15 cellular contexts compared by ENCODE assay signal in genomic region chr21:20617130-20617529, GRCh38.
"Had no signal": no experiment of that assay in that cellular context is flagged by ENCODE, and none has a peak within 500 bp of the region (broad histone marks: within the 10 kb centered on the region; RNA-seq: fewer than 3 reads in every experiment).

No MANE protein-coding gene starts in this region.

- H3K9me3 ChIP-seq: neutrophil, thoracic aorta had no signal

- DNase-seq: activated CD4-positive, alpha-beta T cell treated with anti-CD3 and anti-CD28 coated beads for 36 hours; activated CD8-positive, alpha-beta memory T cell treated with anti-CD3 and anti-CD28 coated beads, Interleukin-2, amount 50 U/mL, for 4 hours; activated CD8-positive, alpha-beta T cell treated with anti-CD3 and anti-CD28 coated beads for 36 hours; activated naive CD8-positive, alpha-beta T cell treated with anti-CD3 and anti-CD28 coated beads, Interleukin-2, amount 10 ng/mL, durations not matched to agents 7 days and 5 days; anterior cingulate cortex; kidney; left ventricle myocardium superior; retina; stimulated activated CD4-positive, alpha-beta T cell treated with anti-CD3 and anti-CD28 coated beads, Interleukin-15, amount 100 ng/mL, for 24 hours; stimulated activated CD4-positive, alpha-beta T cell treated with anti-CD3 and anti-CD28 coated beads, Interleukin-4, amount 100 ng/mL, for 24 hours; T-helper 9 cell had no signal

- H3K4me3 ChIP-seq: thoracic aorta had no signal

- H3K27me3 Mint-ChIP-seq: activated CD4-positive, alpha-beta T cell treated with anti-CD3 and anti-CD28 coated beads for 36 hours; activated CD8-positive, alpha-beta T cell treated with anti-CD3 and anti-CD28 coated beads for 36 hours; activated naive CD8-positive, alpha-beta T cell treated with anti-CD3 and anti-CD28 coated beads, Interleukin-2, amount 10 ng/mL, durations not matched to agents 7 days and 5 days; stimulated activated naive CD8-positive, alpha-beta T cell treated with anti-CD3 and anti-CD28 coated beads, Interleukin-15, Interleukin-2, amounts not matched to agents 100 ng/mL and 50 ng/mL, for 24 hours had no signal

- H3K27ac ChIP-seq: neutrophil, thoracic aorta, VCaP had no signal

- H3K36me3 Mint-ChIP-seq: activated naive CD8-positive, alpha-beta T cell treated with anti-CD3 and anti-CD28 coated beads, Interleukin-2, amount 10 ng/mL, durations not matched to agents 7 days and 5 days had no signal

- H3K27ac Mint-ChIP-seq: activated CD4-positive, alpha-beta T cell treated with anti-CD3 and anti-CD28 coated beads for 36 hours; activated CD8-positive, alpha-beta T cell treated with anti-CD3 and anti-CD28 coated beads for 36 hours; activated naive CD8-positive, alpha-beta T cell treated with anti-CD3 and anti-CD28 coated beads, Interleukin-2, amount 10 ng/mL, durations not matched to agents 7 days and 5 days; stimulated activated naive CD8-positive, alpha-beta T cell treated with anti-CD3 and anti-CD28 coated beads, Interleukin-15, Interleukin-2, amounts not matched to agents 100 ng/mL and 50 ng/mL, for 24 hours had no signal

- H3K27me3 ChIP-seq: neutrophil had no signal

- H3K36me3 ChIP-seq: neutrophil, thoracic aorta had no signal

- ATAC-seq: activated CD4-positive, alpha-beta T cell treated with anti-CD3 and anti-CD28 coated beads for 36 hours; activated CD8-positive, alpha-beta T cell treated with anti-CD3 and anti-CD28 coated beads for 36 hours; left ventricle myocardium superior had no signal

- H3K4me1 Mint-ChIP-seq: activated CD4-positive, alpha-beta T cell treated with anti-CD3 and anti-CD28 coated beads for 36 hours; activated naive CD8-positive, alpha-beta T cell treated with anti-CD3 and anti-CD28 coated beads, Interleukin-2, amount 10 ng/mL, durations not matched to agents 7 days and 5 days had no signal

- H3K4me3 Mint-ChIP-seq: activated CD4-positive, alpha-beta T cell treated with anti-CD3 and anti-CD28 coated beads for 36 hours; activated CD8-positive, alpha-beta T cell treated with anti-CD3 and anti-CD28 coated beads for 36 hours; activated naive CD8-positive, alpha-beta T cell treated with anti-CD3 and anti-CD28 coated beads, Interleukin-2, amount 10 ng/mL, durations not matched to agents 7 days and 5 days; stimulated activated naive CD8-positive, alpha-beta T cell treated with anti-CD3 and anti-CD28 coated beads, Interleukin-15, Interleukin-2, amounts not matched to agents 100 ng/mL and 50 ng/mL, for 24 hours had no signal
